ENCODE assay signal across 16 cellular contexts in the genomic region with DNA sequence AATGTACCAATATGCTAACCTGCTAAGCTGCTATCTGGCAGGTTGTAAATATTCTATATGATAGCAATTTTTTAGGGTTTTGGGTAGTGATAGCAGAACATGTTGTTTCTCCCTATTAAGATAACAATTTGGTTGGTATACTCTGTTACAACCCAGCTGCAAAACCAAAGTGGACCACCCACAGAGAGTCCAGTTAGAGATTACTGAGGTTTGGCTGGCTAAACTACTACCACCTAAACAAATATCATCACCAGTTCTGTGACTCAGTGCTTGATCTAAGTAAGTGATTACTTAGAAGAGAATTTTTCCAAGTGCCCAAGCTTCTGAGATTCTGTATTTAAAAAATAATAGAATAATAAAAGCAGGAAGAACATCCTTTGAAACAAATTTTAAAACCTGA.
DNase-seq lines count a peak whose midpoint lies in the region; FAIRE-seq and TF ChIP-seq lines count a peak whose summit lies in the region.
"Had no signal": no experiment of that assay in that cellular context is flagged by ENCODE, and none has a peak within 500 bp of the region (broad histone marks: within the 10 kb centered on the region; RNA-seq: fewer than 3 reads in every experiment).

No MANE protein-coding gene starts in this region.

- H3K27me3 ChIP-seq in adipocyte (replicated peaks; ENCODE audit: control insufficient read depth, insufficient read depth, low read length): no peaks in the 10 kb centered on the region
- H3K27me3 ChIP-seq in adrenal gland: no peaks in the 10 kb centered on the region
- no peaks in the 10 kb centered on the region for H3K27me3 ChIP-seq in small intestine (ENCODE audit: control insufficient read depth in 2 of 2, insufficient read depth in 2 of 2, low read length in 2 of 2)
- H3K27me3 ChIP-seq: suprapubic skin had no signal

- no peak overlapping the region for H3K4me3 ChIP-seq in adipocyte (ENCODE audit: low read length)
- H3K4me3 ChIP-seq in fibroblast of villous mesenchyme (ENCODE audit: low read depth, low read length): no peak overlapping the region
- H3K4me3 ChIP-seq in adrenal gland: no peak overlapping the region
- no peak overlapping the region for H3K4me3 ChIP-seq in small intestine (ENCODE audit: low read depth in 1 of 2, low read length in 2 of 2)
- H3K4me3 ChIP-seq: left ventricle myocardium inferior, suprapubic skin had no signal

- H3K4me1 Mint-ChIP-seq in HFFc6 (ENCODE audit: low read depth): peaks cover 22% of the 10 kb centered on the region

- H3K9ac ChIP-seq in adipocyte (ENCODE audit: low read length): no peak overlapping the region

- TF ChIP-seq CTCF in HFFc6 (IDR thresholded peaks at IDR 0.05) (no peak), fibroblast of villous mesenchyme (IDR thresholded peaks at IDR 0.05; ENCODE audit: insufficient read depth, low read depth, low read length) (no peak), adrenal gland (IDR thresholded peaks at IDR 0.05) (no peak)

- H3K4me1 ChIP-seq in adipocyte (ENCODE audit: control insufficient read depth, insufficient read depth, low read length) (peaks cover 24% of the 10 kb centered on the region), adrenal gland (replicated peaks in 1 of 2) (peaks cover 0 to 6% of the 10 kb centered on the region in 2 donors), small intestine (ENCODE audit: control insufficient read depth in 2 of 2, insufficient read depth in 1 of 2, low read depth in 1 of 2, low read length in 1 of 2) (no peaks in the 10 kb centered on the region)
- H3K4me1 ChIP-seq: suprapubic skin had no signal

- no peak for TF ChIP-seq POLR2A in adrenal gland (IDR thresholded peaks at IDR 0.05)

- H3K9me3 ChIP-seq in adipocyte (ENCODE audit: control insufficient read depth, low read length) (no peaks in the 10 kb centered on the region), adrenal gland (replicated peaks in 1 of 3) (peaks cover 0 to 6% (median 0%) of the 10 kb centered on the region in 3 donors), small intestine (ENCODE audit: control insufficient read depth, low read depth) (no peaks in the 10 kb centered on the region)
- H3K9me3 ChIP-seq: left ventricle myocardium inferior, suprapubic skin had no signal

- H3K36me3 ChIP-seq in adipocyte (ENCODE audit: control insufficient read depth, insufficient read depth, low read length, severe bottlenecking) (no peaks in the 10 kb centered on the region), adrenal gland (replicated peaks in 1 of 2) (no peaks in the 10 kb centered on the region), small intestine (ENCODE audit: control insufficient read depth in 2 of 2, insufficient read depth in 2 of 2, low read length in 2 of 2) (no peaks in the 10 kb centered on the region)
- H3K36me3 ChIP-seq: left ventricle myocardium inferior, suprapubic skin had no signal

- intact Hi-C loops in adrenal gland (cut with DNase I): no loop called here

- no peak overlapping the region for H3K27ac ChIP-seq in adrenal gland
- H3K27ac ChIP-seq in small intestine (ENCODE audit: low read depth in 1 of 2, low read length in 1 of 2): no peak overlapping the region
- H3K27ac ChIP-seq: left ventricle myocardium inferior, suprapubic skin had no signal

- H3K9me3 Mint-ChIP-seq in HFFc6: no peaks in the 10 kb centered on the region

- no peak overlapping the region for H3K4me3 Mint-ChIP-seq in HFFc6

- H3K36me3 Mint-ChIP-seq in HFFc6 (ENCODE audit: low read depth): no peaks in the 10 kb centered on the region

- no peak for FAIRE-seq in small intestine (lab: Jason Lieb, UNC)
- FAIRE-seq: HepG2 had no signal

- no peak overlapping the region for H3K27ac Mint-ChIP-seq in HFFc6

- no peaks in the 10 kb centered on the region for H3K27me3 Mint-ChIP-seq in HFFc6 (ENCODE audit: insufficient read depth)

- peak; percentile 11 for DNase-seq in HFFc6
- peak; percentile 10 for DNase-seq in adipocyte (ENCODE audit: low read depth)
- peak; percentile 85 for DNase-seq in fibroblast of villous mesenchyme (ENCODE audit: low read depth)
- peak; percentile 21 for DNase-seq in stromal cell of bone marrow (ENCODE audit: low read depth)
- DNase-seq in adrenal gland: no peak
- no peak for DNase-seq in small intestine
- no peak for DNase-seq in stimulated activated CD4-positive, alpha-beta T cell treated with anti-CD3 and anti-CD28 coated beads, Interleukin-4, amount 100 ng/mL, for 1 hour
- DNase-seq: activated CD4-positive, alpha-beta T cell treated with anti-CD3 and anti-CD28 coated beads, Interleukin-2, amount 50 U/mL, for 4 hours; activated gamma-delta T cell treated with Interleukin-2 at 50 U/mL for 16 hours; anterior cingulate cortex; C1 segment of cervical spinal cord; DMS 273 treated with DMSO at 0.1 percent for 48 hours; left ventricle myocardium inferior; stimulated activated CD4-positive, alpha-beta T cell treated with anti-CD3 and anti-CD28 coated beads, Interleukin-4, amount 100 ng/mL, for 4 hours had no signal

Comparison
In these comparisons a context has a peak if more than half of its experiments do, and no peak if none do; other contexts are left out.
1. DNase-seq: peak in HFFc6 (single experiment), adipocyte (single experiment), fibroblast of villous mesenchyme (single experiment) and stromal cell of bone marrow (single experiment); none in adrenal gland (0 of 7), small intestine (single experiment) and stimulated activated CD4-positive, alpha-beta T cell treated with anti-CD3 and anti-CD28 coated beads, Interleukin-4, amount 100 ng/mL, for 1 hour (single experiment).